ENCODE assay signal across 10 cellular contexts in the genomic region with DNA sequence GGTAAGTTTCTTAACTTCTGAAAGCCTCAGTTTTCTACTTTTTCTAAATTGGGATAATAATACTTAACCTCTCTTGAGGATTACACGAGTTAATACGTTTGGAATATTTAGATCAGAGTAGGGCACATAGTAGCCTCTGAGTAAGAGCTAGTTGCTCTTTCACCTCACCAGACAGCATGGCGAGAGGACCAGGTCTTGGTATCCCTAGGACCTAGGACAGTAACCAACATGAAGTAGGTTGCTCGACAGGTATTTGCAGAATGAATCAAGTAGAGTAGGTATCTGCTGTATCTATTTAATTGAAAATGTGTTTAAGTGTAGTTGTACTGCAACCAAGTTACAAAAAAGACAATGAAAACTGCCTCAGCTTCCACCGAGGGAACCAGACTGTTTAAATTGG. TPM values are rescaled to one million over a fixed set of nuclear protein-coding genes. Genes with fewer than 3 reads are reported as not detected.
A peak's percentile ranks its signal among the peaks of the same experiment; 100 is the strongest.
DNase-seq lines count a peak whose midpoint lies in the region; ATAC-seq and TF ChIP-seq lines count a peak whose summit lies in the region.
"Had no signal": no experiment of that assay in that cellular context is flagged by ENCODE, and none has a peak within 500 bp of the region (broad histone marks: within the 10 kb centered on the region; RNA-seq: fewer than 3 reads in every experiment).

No MANE protein-coding gene starts in this region.

- DNase-seq in activated naive CD4-positive, alpha-beta T cell treated with anti-CD3 and anti-CD28 coated beads for 36 hours = no peak
- no peak for DNase-seq in activated naive CD4-positive, alpha-beta T cell (lab: John Stamatoyannopoulos, UW)
- no peak for DNase-seq in activated T-helper 2 cell treated with anti-CD3 and anti-CD28 coated beads, Interferon-gamma antibody, Interleukin-2, Interleukin-4, amounts not matched to agents 10 μg/mL and 5 μg/mL and 100 μg/mL, durations not matched to agents 14 hours and 24 hours and 36 hours (ENCODE audit: low spot score)
- no peak for DNase-seq in thoracic aorta (ENCODE audit: low spot score)
- no peak for DNase-seq in stimulated activated CD4-positive, alpha-beta T cell treated with anti-CD3 and anti-CD28 coated beads, Interleukin-2, amount 100 ng/mL, for 24 hours
- no peak for DNase-seq in germinal center (ENCODE audit: low spot score)
- DNase-seq: mucosa of descending colon, NCI-H1694 treated with DMSO at 0.1 percent for 48 hours had no signal

- no peaks in the 10 kb centered on the region for H3K9me3 Mint-ChIP-seq in activated naive CD4-positive, alpha-beta T cell treated with anti-CD3 and anti-CD28 coated beads for 36 hours
- no peaks in the 10 kb centered on the region for H3K9me3 Mint-ChIP-seq in activated T-helper 2 cell treated with anti-CD3 and anti-CD28 coated beads, Interferon-gamma antibody, Interleukin-2, Interleukin-4, amounts not matched to agents 10 μg/mL and 5 μg/mL and 100 μg/mL, durations not matched to agents 14 hours and 24 hours and 36 hours

- ATAC-seq in thoracic aorta (ENCODE audit: insufficient number of reproducible peaks, low FRiP score, low read depth) (no peak), HG03135 (IDR thresholded peaks at IDR 0.05; ENCODE audit: unreplicated experiment) (no peak)

- peaks cover 34% of the 10 kb centered on the region for H3K4me1 Mint-ChIP-seq in activated naive CD4-positive, alpha-beta T cell treated with anti-CD3 and anti-CD28 coated beads for 36 hours (ENCODE audit: low read depth)
- H3K4me1 Mint-ChIP-seq in activated T-helper 2 cell treated with anti-CD3 and anti-CD28 coated beads, Interferon-gamma antibody, Interleukin-2, Interleukin-4, amounts not matched to agents 10 μg/mL and 5 μg/mL and 100 μg/mL, durations not matched to agents 14 hours and 24 hours and 36 hours (ENCODE audit: low read depth) = peaks cover 33% of the 10 kb centered on the region

- H3K9ac ChIP-seq in liver (ENCODE audit: low read depth in 1 of 2, low read length in 2 of 2) = peak overlapping the region in 1 of 2 donors; percentile 89

- H3K36me3 ChIP-seq in liver (ENCODE audit: control insufficient read depth in 4 of 4, insufficient read depth in 3 of 4, low read depth in 1 of 4, low read length in 3 of 4) (peaks cover 0 to 24% (median 19%) of the 10 kb centered on the region in 4 donors), thoracic aorta (peaks cover 15% of the 10 kb centered on the region)

- CTCF ChIA-PET in activated naive CD4-positive, alpha-beta T cell treated with anti-CD3 and anti-CD28 coated beads for 36 hours (lab: Charles Lee) = no interaction called here

- TF ChIP-seq CTCF in liver (IDR thresholded peaks at IDR 0.05; ENCODE audit: low read depth, low read length, missing input control) (no peak), thoracic aorta (IDR thresholded peaks at IDR 0.05) (no peak)

- H3K27ac ChIP-seq in liver (ENCODE audit: low read depth in 1 of 2, low read length in 2 of 2) = no peak overlapping the region
- H3K27ac ChIP-seq in thoracic aorta = no peak overlapping the region

- H3K4me3 Mint-ChIP-seq in activated naive CD4-positive, alpha-beta T cell treated with anti-CD3 and anti-CD28 coated beads for 36 hours = peak overlapping the region; percentile 93
- H3K4me3 Mint-ChIP-seq in activated T-helper 2 cell treated with anti-CD3 and anti-CD28 coated beads, Interferon-gamma antibody, Interleukin-2, Interleukin-4, amounts not matched to agents 10 μg/mL and 5 μg/mL and 100 μg/mL, durations not matched to agents 14 hours and 24 hours and 36 hours (ENCODE audit: low read depth) = peak overlapping the region; percentile 96

- H3K27me3 ChIP-seq in liver (ENCODE audit: control insufficient read depth in 4 of 4, insufficient read depth in 4 of 4, low read length in 3 of 4) (no peaks in the 10 kb centered on the region), thoracic aorta (replicated peaks; ENCODE audit: insufficient read depth) (no peaks in the 10 kb centered on the region)

- peaks cover 25% of the 10 kb centered on the region for H3K36me3 Mint-ChIP-seq in activated naive CD4-positive, alpha-beta T cell treated with anti-CD3 and anti-CD28 coated beads for 36 hours (ENCODE audit: low read depth)
- peaks cover 53% of the 10 kb centered on the region for H3K36me3 Mint-ChIP-seq in activated T-helper 2 cell treated with anti-CD3 and anti-CD28 coated beads, Interferon-gamma antibody, Interleukin-2, Interleukin-4, amounts not matched to agents 10 μg/mL and 5 μg/mL and 100 μg/mL, durations not matched to agents 14 hours and 24 hours and 36 hours (ENCODE audit: low read depth)

- no peak for TF ChIP-seq RAD21 in liver (IDR thresholded peaks at IDR 0.05)

- intact Hi-C loops in activated naive CD4-positive, alpha-beta T cell treated with anti-CD3 and anti-CD28 coated beads for 36 hours (cut with micrococcal nuclease) = loop anchor here (2.0 kb wide), 1 partner anchor 20 kb away; no protein-coding TSS in a partner anchor
- intact Hi-C loops in activated T-helper 2 cell treated with anti-CD3 and anti-CD28 coated beads, Interferon-gamma antibody, Interleukin-2, Interleukin-4, amounts not matched to agents 10 μg/mL and 5 μg/mL and 100 μg/mL, durations not matched to agents 14 hours and 24 hours and 36 hours (cut with micrococcal nuclease) = loop anchor here (5.0 kb wide), 1 partner anchor 122 kb away; a partner anchor contains a TSS

- WGBS in liver = 64% methylated on average over 5 of the region's 5 CpGs

- H3K27me3 Mint-ChIP-seq in activated naive CD4-positive, alpha-beta T cell treated with anti-CD3 and anti-CD28 coated beads for 36 hours (ENCODE audit: low read depth) = no peaks in the 10 kb centered on the region
- peaks cover 12% of the 10 kb centered on the region for H3K27me3 Mint-ChIP-seq in activated T-helper 2 cell treated with anti-CD3 and anti-CD28 coated beads, Interferon-gamma antibody, Interleukin-2, Interleukin-4, amounts not matched to agents 10 μg/mL and 5 μg/mL and 100 μg/mL, durations not matched to agents 14 hours and 24 hours and 36 hours (ENCODE audit: low read depth)

- peak overlapping the region; percentile 96 for H3K27ac Mint-ChIP-seq in activated naive CD4-positive, alpha-beta T cell treated with anti-CD3 and anti-CD28 coated beads for 36 hours
- peak overlapping the region; percentile 98 for H3K27ac Mint-ChIP-seq in activated T-helper 2 cell treated with anti-CD3 and anti-CD28 coated beads, Interferon-gamma antibody, Interleukin-2, Interleukin-4, amounts not matched to agents 10 μg/mL and 5 μg/mL and 100 μg/mL, durations not matched to agents 14 hours and 24 hours and 36 hours

- H3K4me3 ChIP-seq in liver (ENCODE audit: low read depth in 1 of 3, low read length in 3 of 3) = peak overlapping the region in 2 of 3 donors; percentile 61 to 95
- peak overlapping the region; percentile 95 for H3K4me3 ChIP-seq in thoracic aorta

- no peaks in the 10 kb centered on the region for H3K9me3 ChIP-seq in liver (ENCODE audit: control insufficient read depth in 4 of 4, low read length in 3 of 4)
- no peaks in the 10 kb centered on the region for H3K9me3 ChIP-seq in thoracic aorta
- H3K9me3 ChIP-seq: mucosa of descending colon had no signal

- H3K4me1 ChIP-seq in liver (ENCODE audit: control insufficient read depth in 4 of 4, insufficient read depth in 4 of 4, low read length in 3 of 4) (peaks cover 0 to 37% (median 30%) of the 10 kb centered on the region in 4 donors), thoracic aorta (ENCODE audit: control insufficient read depth in 1 of 2, low read depth in 2 of 2) (peaks cover 16 to 29% of the 10 kb centered on the region in 2 donors)

TF ChIP-seq in liver, 16 proteins besides CTCF, POLR2A, EP300 and RAD21 (continues in another document):
- TF ChIP-seq, protein P1, sequence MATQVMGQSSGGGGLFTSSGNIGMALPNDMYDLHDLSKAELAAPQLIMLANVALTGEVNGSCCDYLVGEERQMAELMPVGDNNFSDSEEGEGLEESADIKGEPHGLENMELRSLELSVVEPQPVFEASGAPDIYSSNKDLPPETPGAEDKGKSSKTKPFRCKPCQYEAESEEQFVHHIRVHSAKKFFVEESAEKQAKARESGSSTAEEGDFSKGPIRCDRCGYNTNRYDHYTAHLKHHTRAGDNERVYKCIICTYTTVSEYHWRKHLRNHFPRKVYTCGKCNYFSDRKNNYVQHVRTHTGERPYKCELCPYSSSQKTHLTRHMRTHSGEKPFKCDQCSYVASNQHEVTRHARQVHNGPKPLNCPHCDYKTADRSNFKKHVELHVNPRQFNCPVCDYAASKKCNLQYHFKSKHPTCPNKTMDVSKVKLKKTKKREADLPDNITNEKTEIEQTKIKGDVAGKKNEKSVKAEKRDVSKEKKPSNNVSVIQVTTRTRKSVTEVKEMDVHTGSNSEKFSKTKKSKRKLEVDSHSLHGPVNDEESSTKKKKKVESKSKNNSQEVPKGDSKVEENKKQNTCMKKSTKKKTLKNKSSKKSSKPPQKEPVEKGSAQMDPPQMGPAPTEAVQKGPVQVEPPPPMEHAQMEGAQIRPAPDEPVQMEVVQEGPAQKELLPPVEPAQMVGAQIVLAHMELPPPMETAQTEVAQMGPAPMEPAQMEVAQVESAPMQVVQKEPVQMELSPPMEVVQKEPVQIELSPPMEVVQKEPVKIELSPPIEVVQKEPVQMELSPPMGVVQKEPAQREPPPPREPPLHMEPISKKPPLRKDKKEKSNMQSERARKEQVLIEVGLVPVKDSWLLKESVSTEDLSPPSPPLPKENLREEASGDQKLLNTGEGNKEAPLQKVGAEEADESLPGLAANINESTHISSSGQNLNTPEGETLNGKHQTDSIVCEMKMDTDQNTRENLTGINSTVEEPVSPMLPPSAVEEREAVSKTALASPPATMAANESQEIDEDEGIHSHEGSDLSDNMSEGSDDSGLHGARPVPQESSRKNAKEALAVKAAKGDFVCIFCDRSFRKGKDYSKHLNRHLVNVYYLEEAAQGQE (IDR thresholded peaks at IDR 0.05) = no peak
- no peak for TF ChIP-seq HNF4G (IDR thresholded peaks at IDR 0.05)
- no peak for TF ChIP-seq NR2F2 (IDR thresholded peaks at IDR 0.05)
- TF ChIP-seq JUND (IDR thresholded peaks at IDR 0.05) = no peak
- TF ChIP-seq RXRA (IDR thresholded peaks at IDR 0.05) = no peak
- TF ChIP-seq TAF1 (conservative IDR thresholded peaks at IDR 0.05) = no peak

RNA-seq across cellular contexts. Expression of a gene that starts 1.4 kb away (rescaled TPM):
- 10 to 100 TPM; 17.9 to 18.8 TPM for total RNA-seq in activated naive CD4-positive, alpha-beta T cell treated with anti-CD3 and anti-CD28 coated beads for 36 hours
- total RNA-seq in activated T-helper 2 cell treated with anti-CD3 and anti-CD28 coated beads, Interferon-gamma antibody, Interleukin-2, Interleukin-4, amounts not matched to agents 10 μg/mL and 5 μg/mL and 100 μg/mL, durations not matched to agents 14 hours and 24 hours and 36 hours = 27.7 and 28.1 TPM in 2 replicates
- 10 to 100 TPM; 12.2 to 12.3 TPM for total RNA-seq in liver
- 1 to 10 TPM; 5.4 to 9.8 TPM for polyA plus RNA-seq in liver
- total RNA-seq in thoracic aorta = 10 to 100 TPM; 19.6 to 21.7 TPM

RNA-seq across cellular contexts. Expression of a gene that starts 46.4 kb away (rescaled TPM):
- total RNA-seq in activated naive CD4-positive, alpha-beta T cell treated with anti-CD3 and anti-CD28 coated beads for 36 hours = not detected
- total RNA-seq in activated T-helper 2 cell treated with anti-CD3 and anti-CD28 coated beads, Interferon-gamma antibody, Interleukin-2, Interleukin-4, amounts not matched to agents 10 μg/mL and 5 μg/mL and 100 μg/mL, durations not matched to agents 14 hours and 24 hours and 36 hours = not detected in 2 replicates
- total RNA-seq in liver (not detected), thoracic aorta (not detected)
- not detected for polyA plus RNA-seq in liver
- total RNA-seq: mucosa of descending colon had no signal
